ENCODE assay signal across 18 cellular contexts in the genomic region with DNA sequence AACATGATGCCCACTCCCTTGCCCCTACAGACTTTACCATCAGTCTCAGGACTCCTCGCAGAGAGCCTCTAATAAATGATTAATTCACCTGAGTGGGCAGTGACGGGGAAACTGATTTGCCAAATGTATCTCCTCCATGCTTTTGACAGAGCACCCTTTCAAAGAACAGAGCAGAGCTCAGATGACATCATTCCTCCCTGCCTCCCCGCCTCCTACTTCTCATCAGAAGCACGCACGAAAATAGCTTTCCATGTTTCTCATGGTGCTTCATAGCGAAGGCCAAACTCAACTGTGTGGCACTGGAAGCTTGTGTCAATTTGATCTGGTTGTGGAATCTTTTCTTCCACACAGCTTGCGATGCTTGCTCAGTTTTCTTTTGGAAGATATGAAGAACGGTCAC.
"Had no signal": no experiment of that assay in that cellular context is flagged by ENCODE, and none has a peak within 500 bp of the region (broad histone marks: within the 10 kb centered on the region; RNA-seq: fewer than 3 reads in every experiment).

No MANE protein-coding gene starts in this region.

- H3K9me3 ChIP-seq: breast epithelium, colonic mucosa, esophagus squamous epithelium, gastroesophageal sphincter, heart left ventricle, ovary, prostate gland, right atrium auricular region, tibial artery had no signal

- H3K36me3 ChIP-seq: breast epithelium, colonic mucosa, esophagus squamous epithelium, gastroesophageal sphincter, heart left ventricle, ovary, prostate gland, right atrium auricular region, tibial artery had no signal

- H3K4me1 Mint-ChIP-seq: activated T-helper 17 cell treated with anti-CD3 and anti-CD28 coated beads, Interleukin-2, amount 50 U/mL, for 72 hours had no signal

- H3K4me1 ChIP-seq: breast epithelium, colonic mucosa, esophagus squamous epithelium, heart left ventricle, prostate gland, right atrium auricular region, tibial artery had no signal

- H3K9me3 Mint-ChIP-seq: activated naive CD4-positive, alpha-beta T cell treated with anti-CD3 and anti-CD28 coated beads, Interleukin-2, amount 50 U/mL, for 72 hours; activated T-helper 17 cell treated with anti-CD3 and anti-CD28 coated beads, Interleukin-2, amount 50 U/mL, for 72 hours had no signal

- H3K27ac Mint-ChIP-seq: activated naive CD4-positive, alpha-beta T cell treated with anti-CD3 and anti-CD28 coated beads, Interleukin-2, amount 50 U/mL, for 72 hours; activated T-helper 17 cell treated with anti-CD3 and anti-CD28 coated beads, Interleukin-2, amount 50 U/mL, for 72 hours had no signal

- H3K27ac ChIP-seq: breast epithelium, colonic mucosa, esophagus squamous epithelium, gastroesophageal sphincter, heart left ventricle, ovary, prostate gland, right atrium auricular region, tibial artery, VCaP had no signal

- H3K36me3 Mint-ChIP-seq: activated naive CD4-positive, alpha-beta T cell treated with anti-CD3 and anti-CD28 coated beads, Interleukin-2, amount 50 U/mL, for 72 hours had no signal

- H3K27me3 ChIP-seq: breast epithelium, colonic mucosa, gastroesophageal sphincter, ovary, right atrium auricular region had no signal

- H3K4me3 ChIP-seq: breast epithelium, colonic mucosa, esophagus squamous epithelium, gastroesophageal sphincter, heart left ventricle, ovary, prostate gland, right atrium auricular region, tibial artery had no signal

- DNase-seq: activated CD4-positive, CD25-positive, alpha-beta regulatory T cell treated with anti-CD3 and anti-CD28 coated beads, Interleukin-2, amount 50 U/mL, for 72 hours; activated T-cell treated with anti-CD3 and anti-CD28 coated beads, Interleukin-2, amount 50 U/mL, for 1 hour; colonic mucosa; esophagus squamous epithelium; heart left ventricle; left cardiac atrium; stimulated activated CD4-positive, alpha-beta T cell treated with anti-CD3 and anti-CD28 coated beads, Interleukin-12 subunit alpha, Interleukin-12 subunit beta, amount 100 ng/mL, for 4 hours; stimulated activated CD4-positive, alpha-beta T cell treated with anti-CD3 and anti-CD28 coated beads, Interleukin-4, amount 100 ng/mL, for 4 hours; stimulated activated naive CD8-positive, alpha-beta T cell treated with anti-CD3 and anti-CD28 coated beads, Interleukin-15, Interleukin-2, amounts not matched to agents 100 U/mL and 50 U/mL, for 24 hours; tibial artery had no signal

- H3K4me3 Mint-ChIP-seq: activated T-helper 17 cell treated with anti-CD3 and anti-CD28 coated beads, Interleukin-2, amount 50 U/mL, for 72 hours had no signal
